Comparison of ENCODE assay signal across 13 cellular contexts in genomic region chr3:180048108-180048507, GRCh38. TPM values are rescaled to one million over a fixed set of nuclear protein-coding genes. Genes with fewer than 3 reads are reported as not detected.
DNase-seq lines count a peak whose midpoint lies in the region; ATAC-seq and FAIRE-seq lines count a peak whose summit lies in the region.
"Had no signal": no experiment of that assay in that cellular context is flagged by ENCODE, and none has a peak within 500 bp of the region (broad histone marks: within the 10 kb centered on the region; RNA-seq: fewer than 3 reads in every experiment).

No MANE protein-coding gene starts in this region.

- intact Hi-C loops in activated T-helper 2 cell treated with anti-CD3 and anti-CD28 coated beads, Interferon-gamma antibody, Interleukin-2, Interleukin-4, amounts not matched to agents 10 μg/mL and 5 μg/mL and 100 μg/mL, durations not matched to agents 14 hours and 24 hours and 36 hours (cut with micrococcal nuclease): no loop called here

- H3K27me3 Mint-ChIP-seq in activated T-helper 2 cell treated with anti-CD3 and anti-CD28 coated beads, Interferon-gamma antibody, Interleukin-2, Interleukin-4, amounts not matched to agents 10 μg/mL and 5 μg/mL and 100 μg/mL, durations not matched to agents 14 hours and 24 hours and 36 hours (ENCODE audit: low read depth): peaks cover 3% of the 10 kb centered on the region
- H3K27me3 Mint-ChIP-seq: dendritic cell treated with granulocyte-macrophage colony-stimulating factor and Interleukin-4, amounts not matched to agents 40 ng/mL and 50 ng/mL, for 4 days had no signal

- H3K9me3 Mint-ChIP-seq in activated T-helper 2 cell treated with anti-CD3 and anti-CD28 coated beads, Interferon-gamma antibody, Interleukin-2, Interleukin-4, amounts not matched to agents 10 μg/mL and 5 μg/mL and 100 μg/mL, durations not matched to agents 14 hours and 24 hours and 36 hours: no peaks in the 10 kb centered on the region
- H3K9me3 Mint-ChIP-seq: dendritic cell treated with granulocyte-macrophage colony-stimulating factor and Interleukin-4, amounts not matched to agents 40 ng/mL and 50 ng/mL, for 4 days; nephron had no signal

- H3K4me1 Mint-ChIP-seq in activated T-helper 2 cell treated with anti-CD3 and anti-CD28 coated beads, Interferon-gamma antibody, Interleukin-2, Interleukin-4, amounts not matched to agents 10 μg/mL and 5 μg/mL and 100 μg/mL, durations not matched to agents 14 hours and 24 hours and 36 hours (ENCODE audit: low read depth): no peaks in the 10 kb centered on the region
- H3K4me1 Mint-ChIP-seq: B cell, nephron had no signal

- no peaks in the 10 kb centered on the region for H3K36me3 Mint-ChIP-seq in activated T-helper 2 cell treated with anti-CD3 and anti-CD28 coated beads, Interferon-gamma antibody, Interleukin-2, Interleukin-4, amounts not matched to agents 10 μg/mL and 5 μg/mL and 100 μg/mL, durations not matched to agents 14 hours and 24 hours and 36 hours (ENCODE audit: low read depth)

- ATAC-seq in GM18502 (IDR thresholded peaks at IDR 0.05; ENCODE audit: poor library complexity, unreplicated experiment) (peak; percentile 98), GM21447 (IDR thresholded peaks at IDR 0.05; ENCODE audit: unreplicated experiment) (peak; percentile 94), HG03097 (IDR thresholded peaks at IDR 0.05; ENCODE audit: low FRiP score, unreplicated experiment) (peak; percentile 83), GM18520 (IDR thresholded peaks at IDR 0.05; ENCODE audit: unreplicated experiment) (no peak)

- no peak overlapping the region for H3K27ac Mint-ChIP-seq in activated T-helper 2 cell treated with anti-CD3 and anti-CD28 coated beads, Interferon-gamma antibody, Interleukin-2, Interleukin-4, amounts not matched to agents 10 μg/mL and 5 μg/mL and 100 μg/mL, durations not matched to agents 14 hours and 24 hours and 36 hours
- H3K27ac Mint-ChIP-seq: B cell; dendritic cell treated with granulocyte-macrophage colony-stimulating factor and Interleukin-4, amounts not matched to agents 40 ng/mL and 50 ng/mL, for 4 days; nephron had no signal

- no peak overlapping the region for H3K4me3 Mint-ChIP-seq in activated T-helper 2 cell treated with anti-CD3 and anti-CD28 coated beads, Interferon-gamma antibody, Interleukin-2, Interleukin-4, amounts not matched to agents 10 μg/mL and 5 μg/mL and 100 μg/mL, durations not matched to agents 14 hours and 24 hours and 36 hours (ENCODE audit: low read depth)
- H3K4me3 Mint-ChIP-seq: B cell; dendritic cell treated with granulocyte-macrophage colony-stimulating factor and Interleukin-4, amounts not matched to agents 40 ng/mL and 50 ng/mL, for 4 days; nephron had no signal

- no peak for FAIRE-seq in frontal cortex (lab: Jason Lieb, UNC)

- DNase-seq in NOMO-1 treated with DMSO at 0.1 percent for 48 hours (lab: John Stamatoyannopoulos, UW; ENCODE audit: unreplicated experiment) (peak; percentile 98), frontal cortex (ENCODE audit: low spot score in 2 of 2) (no peak), HPDE6-E6E7 (ENCODE audit: extremely low spot score) (no peak)
- DNase-seq in activated T-helper 2 cell treated with anti-CD3 and anti-CD28 coated beads, Interferon-gamma antibody, Interleukin-2, Interleukin-4, amounts not matched to agents 10 μg/mL and 5 μg/mL and 100 μg/mL, durations not matched to agents 14 hours and 24 hours and 36 hours (ENCODE audit: low spot score): no peak
- DNase-seq: activated gamma-delta T cell treated with Interleukin-2 at 50 U/mL for 16 hours, T1000 had no signal

RNA-seq across cellular contexts. Expression of gene PEX5L, which starts 11.4 kb away (rescaled TPM):
- total RNA-seq in frontal cortex: 40.8 TPM
- 0.05 and 0.25 TPM in 2 replicates for total RNA-seq in activated T-helper 2 cell treated with anti-CD3 and anti-CD28 coated beads, Interferon-gamma antibody, Interleukin-2, Interleukin-4, amounts not matched to agents 10 μg/mL and 5 μg/mL and 100 μg/mL, durations not matched to agents 14 hours and 24 hours and 36 hours
- total RNA-seq: B cell had no signal

Comparison
In these comparisons a context has a peak if more than half of its experiments do, and no peak if none do; other contexts are left out.
1. RNA of gene PEX5L, which starts 11.4 kb away (total RNA-seq): 40.8 TPM in frontal cortex (single experiment); 0.05 to 0.25 TPM in activated T-helper 2 cell treated with anti-CD3 and anti-CD28 coated beads, Interferon-gamma antibody, Interleukin-2, Interleukin-4, amounts not matched to agents 10 μg/mL and 5 μg/mL and 100 μg/mL, durations not matched to agents 14 hours and 24 hours and 36 hours; every median in the first group is over 10 times any median in the second.